ENCODE assay signal across 25 cellular contexts in genomic region chr18:22546905-22547304, GRCh38.
DNase-seq lines count a peak whose midpoint lies in the region; FAIRE-seq and TF ChIP-seq lines count a peak whose summit lies in the region.
"Had no signal": no experiment of that assay in that cellular context is flagged by ENCODE, and none has a peak within 500 bp of the region (broad histone marks: within the 10 kb centered on the region; RNA-seq: fewer than 3 reads in every experiment).

No MANE protein-coding gene starts in this region.

- no peak overlapping the region for H2AK5ac ChIP-seq in neuronal stem cell (ENCODE audit: low read depth, low read length)

- H3K27ac ChIP-seq in left ventricle myocardium inferior (replicated peaks) (peak overlapping the region; percentile 53), uterus (peak overlapping the region; percentile 86), small intestine (ENCODE audit: low read depth in 1 of 2, low read length in 1 of 2) (no peak overlapping the region), neuronal stem cell (replicated peaks; ENCODE audit: low read length) (no peak overlapping the region)
- H3K27ac ChIP-seq: BLaER1, SK-N-MC had no signal

- no peak for TF ChIP-seq POLR2A in uterus (IDR thresholded peaks at IDR 0.05)

- H3K14ac ChIP-seq in neuronal stem cell (ENCODE audit: low read length), result no peak overlapping the region

- H3K4me1 Mint-ChIP-seq in chondrocyte (ENCODE audit: low read depth) (peaks cover 55% of the 10 kb centered on the region), nephron (peaks cover 52% of the 10 kb centered on the region)

- no peak overlapping the region for H3K4me2 ChIP-seq in neuronal stem cell (ENCODE audit: insufficient read depth, low read length, poor library complexity, severe bottlenecking)
- H3K4me2 ChIP-seq: BLaER1 had no signal

- no peak overlapping the region for H2BK5ac ChIP-seq in neuronal stem cell (ENCODE audit: low read length)

- H2BK12ac ChIP-seq in neuronal stem cell (ENCODE audit: low read length), result no peak overlapping the region

- no peak overlapping the region for H3K4ac ChIP-seq in neuronal stem cell (ENCODE audit: low read length)

- no peak overlapping the region for H2BK120ac ChIP-seq in neuronal stem cell (ENCODE audit: low read depth, low read length)

- DNase-seq in chondrocyte (ENCODE audit: low spot score) (no peak), left ventricle myocardium inferior (no peak), uterus (no peak), small intestine (no peak), neuronal stem cell (ENCODE audit: low spot score) (no peak), iPS-NIHi7 (ENCODE audit: extremely low spot score) (no peak)
- DNase-seq in stimulated activated CD4-positive, alpha-beta T cell treated with anti-CD3 and anti-CD28 coated beads, Interleukin-2, amount 100 ng/mL, for 48 hours, result no peak
- DNase-seq: Caco-2; CD4-positive, alpha-beta T cell; DMS 273 treated with DMSO at 0.1 percent for 48 hours; DMS79 treated with DMSO at 0.1 percent for 48 hours; H7; MV-4-11; NCI-H1105 treated with DMSO at 0.1 percent for 48 hours; NCI-H1694 treated with DMSO at 0.1 percent for 48 hours; NCI-H2081 treated with DMSO at 0.1 percent for 48 hours; NCI-H2171 treated with DMSO at 0.1 percent for 48 hours; NCI-H524 treated with DMSO at 0.1 percent for 48 hours; SHP77 had no signal

- intact Hi-C loops in left ventricle myocardium inferior (cut with micrococcal nuclease), result no loop called here
- intact Hi-C loops in uterus (cut with DNase I; ENCODE audit: low total_unique reads), result no loop called here

- no peaks in the 10 kb centered on the region for H3K9me3 ChIP-seq in left ventricle myocardium inferior (replicated peaks)
- H3K9me3 ChIP-seq in uterus, result no peaks in the 10 kb centered on the region
- H3K9me3 ChIP-seq in small intestine (ENCODE audit: control insufficient read depth, low read depth), result no peaks in the 10 kb centered on the region
- no peaks in the 10 kb centered on the region for H3K9me3 ChIP-seq in neuronal stem cell (replicated peaks in 1 of 2; ENCODE audit: control insufficient read depth in 2 of 2, insufficient read depth in 1 of 2, low read depth in 1 of 2, low read length in 2 of 2)
- H3K9me3 ChIP-seq: BLaER1, Caco-2 had no signal

- H4K8ac ChIP-seq in neuronal stem cell (ENCODE audit: low read depth, low read length), result no peak overlapping the region

- no peak overlapping the region for H4K91ac ChIP-seq in neuronal stem cell (ENCODE audit: low read depth, low read length, poor library complexity)

- H3K4me3 Mint-ChIP-seq in chondrocyte (ENCODE audit: unreplicated experiment) (no peak overlapping the region), nephron (peak overlapping the region in 1 of 3 experiments; percentile 4)
- H3K4me3 Mint-ChIP-seq: CD4-positive, alpha-beta T cell had no signal

- no peak for TF ChIP-seq CTCF in chondrocyte (IDR thresholded peaks at IDR 0.05)
- TF ChIP-seq CTCF in left ventricle myocardium inferior (IDR thresholded peaks at IDR 0.05; ENCODE audit: borderline replicate concordance), result no peak
- TF ChIP-seq CTCF in nephron (IDR thresholded peaks at IDR 0.05; ENCODE audit: unreplicated experiment in 3 of 3), result no peak
- TF ChIP-seq CTCF in uterus (IDR thresholded peaks at IDR 0.05), result no peak

- FAIRE-seq in small intestine (lab: Jason Lieb, UNC), result no peak
- FAIRE-seq: GM12878, HTR-8/SVneo, RCC 7860 had no signal

- WGBS in small intestine, 3 donors, result 82 to 86% (median 85%) methylated on average over 8 of the region's 8 CpGs
- no CpG with 5 or more reads among the region's 8 CpGs for WGBS in neuronal stem cell (ENCODE audit: extremely low coverage in 2 of 2, insufficient read length in 2 of 2, insufficient replicate concordance in 1 of 2), 2 donors

- H3K36me3 Mint-ChIP-seq in chondrocyte (ENCODE audit: low read depth), result no peaks in the 10 kb centered on the region
- no peaks in the 10 kb centered on the region for H3K36me3 Mint-ChIP-seq in nephron (ENCODE audit: low read depth)

- H2AFZ ChIP-seq in neuronal stem cell (ENCODE audit: low read length), result no peak overlapping the region

- no peaks in the 10 kb centered on the region for H3K79me1 ChIP-seq in neuronal stem cell (ENCODE audit: low read depth, low read length)

- no peak overlapping the region for H3K4me3 ChIP-seq in left ventricle myocardium inferior
- no peak overlapping the region for H3K4me3 ChIP-seq in uterus
- H3K4me3 ChIP-seq in small intestine (ENCODE audit: low read depth in 1 of 2, low read length in 2 of 2), result no peak overlapping the region
- no peak overlapping the region for H3K4me3 ChIP-seq in neuronal stem cell (ENCODE audit: low read length in 2 of 2)
- H3K4me3 ChIP-seq: BLaER1, GM12878, SK-N-MC had no signal

- H3K4me1 ChIP-seq in left ventricle myocardium inferior, result peaks cover 55% of the 10 kb centered on the region
- H3K4me1 ChIP-seq in uterus, result peaks cover 0 to 19% of the 10 kb centered on the region in 2 donors
- no peaks in the 10 kb centered on the region for H3K4me1 ChIP-seq in small intestine (ENCODE audit: control insufficient read depth in 2 of 2, insufficient read depth in 1 of 2, low read depth in 1 of 2, low read length in 1 of 2)
- H3K4me1 ChIP-seq in neuronal stem cell (ENCODE audit: control insufficient read depth in 2 of 2, insufficient read depth in 1 of 2, low read depth in 1 of 2, low read length in 2 of 2), result peaks cover 0 to 4% of the 10 kb centered on the region in 2 donors
- H3K4me1 ChIP-seq: BLaER1, Caco-2 had no signal

- H3K36me3 ChIP-seq in left ventricle myocardium inferior (no peaks in the 10 kb centered on the region), uterus (no peaks in the 10 kb centered on the region), small intestine (ENCODE audit: control insufficient read depth in 2 of 2, insufficient read depth in 2 of 2, low read length in 2 of 2) (no peaks in the 10 kb centered on the region), neuronal stem cell (replicated peaks in 1 of 2; ENCODE audit: control insufficient read depth in 2 of 2, insufficient read depth in 2 of 2, low read length in 2 of 2) (no peaks in the 10 kb centered on the region)
- H3K36me3 ChIP-seq: BLaER1 had no signal

- H3K18ac ChIP-seq in neuronal stem cell (ENCODE audit: low read length), result no peak overlapping the region

- H3K23ac ChIP-seq in neuronal stem cell (ENCODE audit: low read depth, low read length, poor library complexity), result no peak overlapping the region

- no peaks in the 10 kb centered on the region for H3K27me3 Mint-ChIP-seq in chondrocyte (ENCODE audit: low read depth)
- no peaks in the 10 kb centered on the region for H3K27me3 Mint-ChIP-seq in nephron (ENCODE audit: low read depth)
- H3K27me3 Mint-ChIP-seq: CD4-positive, alpha-beta T cell had no signal

- no peak overlapping the region for H3K9ac ChIP-seq in neuronal stem cell (ENCODE audit: low read depth, low read length, poor library complexity)
- H3K9ac ChIP-seq: BLaER1 had no signal

- H3K27ac Mint-ChIP-seq in chondrocyte (ENCODE audit: unreplicated experiment) (peak overlapping the region; percentile 29), nephron (peak overlapping the region; percentile 62 to 94 (median 77))
- H3K27ac Mint-ChIP-seq: CD4-positive, alpha-beta T cell had no signal

- no peaks in the 10 kb centered on the region for H3K27me3 ChIP-seq in left ventricle myocardium inferior (ENCODE audit: low read depth)
- no peaks in the 10 kb centered on the region for H3K27me3 ChIP-seq in uterus
- no peaks in the 10 kb centered on the region for H3K27me3 ChIP-seq in small intestine (ENCODE audit: control insufficient read depth in 2 of 2, insufficient read depth in 2 of 2, low read length in 2 of 2)
- H3K27me3 ChIP-seq in neuronal stem cell (ENCODE audit: control insufficient read depth in 3 of 3, insufficient read depth in 3 of 3, low read depth in 1 of 3, low read length in 3 of 3), result no peaks in the 10 kb centered on the region
- H3K27me3 ChIP-seq: BLaER1 had no signal

- H3K9me3 Mint-ChIP-seq in chondrocyte (ENCODE audit: low read depth), result peaks cover 3% of the 10 kb centered on the region
- no peaks in the 10 kb centered on the region for H3K9me3 Mint-ChIP-seq in nephron

- H2BK15ac ChIP-seq in neuronal stem cell (ENCODE audit: low read length), result no peak overlapping the region

Comparison
In these comparisons a context has a peak if more than half of its experiments do, and no peak if none do; other contexts are left out.
1. H3K27ac ChIP-seq: peak in left ventricle myocardium inferior (single experiment) and uterus (2 of 2); none in small intestine (0 of 2) and neuronal stem cell (single experiment).